ENCODE assay signal across 18 cellular contexts in the genomic region with DNA sequence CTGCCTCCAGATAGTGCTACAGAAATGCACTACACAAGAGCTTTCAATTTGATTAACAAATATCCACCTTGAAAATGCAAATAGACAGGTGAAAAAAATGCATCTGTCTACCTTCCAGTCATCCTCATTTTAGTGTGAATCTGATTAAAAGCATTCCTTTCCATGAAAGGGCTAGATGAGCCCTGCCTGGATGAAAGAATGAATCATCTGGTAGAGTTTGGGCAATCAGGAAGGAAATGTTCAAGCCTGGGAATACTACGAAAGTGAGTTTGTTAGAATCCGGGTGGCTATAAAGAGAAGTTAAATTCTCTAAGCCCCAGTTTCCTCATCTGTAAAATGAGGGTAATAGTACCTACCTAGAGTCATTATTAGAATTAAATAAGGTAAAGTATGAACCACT.
DNase-seq lines count a peak whose midpoint lies in the region; ATAC-seq, FAIRE-seq and TF ChIP-seq lines count a peak whose summit lies in the region.
"Had no signal": no experiment of that assay in that cellular context is flagged by ENCODE, and none has a peak within 500 bp of the region (broad histone marks: within the 10 kb centered on the region; RNA-seq: fewer than 3 reads in every experiment).

No MANE protein-coding gene starts in this region.

- H2AFZ ChIP-seq in GM23248 (no peak overlapping the region), PC-9 (no peak overlapping the region)

- CTCF ChIA-PET in PC-9 (lab: Charles Lee) = no interaction called here

- H3K9me3 ChIP-seq in GM23248 (ENCODE audit: low read depth) (no peaks in the 10 kb centered on the region), spleen (no peaks in the 10 kb centered on the region), PC-9 (ENCODE audit: insufficient read depth, low read depth) (no peaks in the 10 kb centered on the region)
- H3K9me3 ChIP-seq: gastroesophageal sphincter, psoas muscle, SJSA1, upper lobe of right lung had no signal

- 20 to 24% methylated on average over 2 of the region's 2 CpGs for WGBS in GM23248 (ENCODE audit: low coverage in 1 of 2, low lambda C conversion rate in 2 of 2, missing lambda C conversion rate in 2 of 2), 2 experiments
- WGBS in spleen, 5 donors = 37 to 65% (median 52%) methylated on average over 2 of the region's 2 CpGs

- no peak for TF ChIP-seq POLR2A in spleen (IDR thresholded peaks at IDR 0.05)

- H4K20me1 ChIP-seq in GM23248 (ENCODE audit: insufficient read depth) (no peaks in the 10 kb centered on the region), PC-9 (ENCODE audit: insufficient read depth) (no peaks in the 10 kb centered on the region)

- peak overlapping the region; percentile 23 for H3K4me2 ChIP-seq in GM23248 (ENCODE audit: unreplicated experiment)
- H3K4me2 ChIP-seq in PC-9 = no peak overlapping the region

- H3K36me3 ChIP-seq in GM23248 (ENCODE audit: low read depth) = no peaks in the 10 kb centered on the region
- H3K36me3 ChIP-seq in bronchial epithelial cell (ENCODE audit: control insufficient read depth, insufficient read depth, low read length) = no peaks in the 10 kb centered on the region
- H3K36me3 ChIP-seq in spleen = no peaks in the 10 kb centered on the region
- no peaks in the 10 kb centered on the region for H3K36me3 ChIP-seq in PC-9 (ENCODE audit: low read depth)
- H3K36me3 ChIP-seq: gastroesophageal sphincter, SJSA1, upper lobe of right lung had no signal

- H3K4me1 ChIP-seq in GM23248 (ENCODE audit: insufficient read depth) (peaks cover 31% of the 10 kb centered on the region), spleen (no peaks in the 10 kb centered on the region), PC-9 (replicated peaks; ENCODE audit: insufficient read depth) (no peaks in the 10 kb centered on the region)
- H3K4me1 ChIP-seq: gastroesophageal sphincter, psoas muscle, upper lobe of right lung had no signal

- no peak overlapping the region for H3K27ac ChIP-seq in GM23248
- no peak overlapping the region for H3K27ac ChIP-seq in spleen
- H3K27ac ChIP-seq in PC-9 = no peak overlapping the region
- H3K27ac ChIP-seq: gastroesophageal sphincter, psoas muscle, SJSA1, upper lobe of right lung had no signal

- no peak for ATAC-seq in GM21786 (IDR thresholded peaks at IDR 0.05; ENCODE audit: unreplicated experiment)
- ATAC-seq: activated T-cell treated with anti-CD3 and anti-CD28 coated beads, Interleukin-2, amount 50 U/mL, for 72 hours; gastroesophageal sphincter; left colon; psoas muscle had no signal

- TF ChIP-seq CTCF in bronchial epithelial cell (IDR thresholded peaks at IDR 0.05; ENCODE audit: insufficient read depth, low read length, severe bottlenecking) = no peak
- TF ChIP-seq CTCF in spleen (IDR thresholded peaks at IDR 0.05 in 8 of 11, conservative IDR thresholded peaks at IDR 0.05 in 3 of 11) = no peak
- TF ChIP-seq CTCF in PC-9 (conservative IDR thresholded peaks at IDR 0.05) = no peak

- intact Hi-C loops in spleen (cut with DNase I; ENCODE audit: low total_unique reads) (no loop called here), PC-9 (cut with micrococcal nuclease; ENCODE audit: unreplicated experiment) (no loop called here)

- FAIRE-seq in bronchial epithelial cell (lab: Jason Lieb, UNC) = no peak
- FAIRE-seq: G401.6 had no signal

- DNase-seq in GM23248 (peak; percentile 74), NCI-H526 treated with DMSO at 0.1 percent for 48 hours (lab: John Stamatoyannopoulos, UW) (peak; percentile 86), bronchial epithelial cell (ENCODE audit: low read depth) (peak; percentile 39), pons (ENCODE audit: low spot score) (peak; percentile 30), spleen (no peak), NCI-H748 treated with DMSO at 0.1 percent for 48 hours (lab: John Stamatoyannopoulos, UW) (no peak), PC-9 (no peak)
- DNase-seq: activated B cell treated with CpG ODN at 0.5 μM for 24 hours; activated CD8-positive, alpha-beta memory T cell treated with anti-CD3 and anti-CD28 coated beads for 24 hours; activated naive CD8-positive, alpha-beta T cell treated with anti-CD3 and anti-CD28 coated beads for 36 hours; activated T-cell treated with anti-CD3 and anti-CD28 coated beads, Interleukin-2, amount 50 U/mL, for 72 hours; left colon; psoas muscle; upper lobe of right lung had no signal

- peaks cover 30% of the 10 kb centered on the region for H3F3A ChIP-seq in GM23248 (ENCODE audit: insufficient read depth)
- H3F3A ChIP-seq in PC-9 (ENCODE audit: insufficient read depth, low read depth) = no peaks in the 10 kb centered on the region

- H3K79me2 ChIP-seq in GM23248 (ENCODE audit: insufficient read depth) (no peaks in the 10 kb centered on the region), PC-9 (ENCODE audit: low read depth) (no peaks in the 10 kb centered on the region)

- no peak overlapping the region for H3K4me3 ChIP-seq in GM23248
- no peak overlapping the region for H3K4me3 ChIP-seq in bronchial epithelial cell (ENCODE audit: low read depth, low read length)
- no peak overlapping the region for H3K4me3 ChIP-seq in spleen
- H3K4me3 ChIP-seq in PC-9 = no peak overlapping the region
- H3K4me3 ChIP-seq: gastroesophageal sphincter, psoas muscle, SJSA1, upper lobe of right lung had no signal

- H3K9ac ChIP-seq in GM23248 = no peak overlapping the region

- POLR2A ChIA-PET in PC-9 (lab: Charles Lee; ENCODE audit: unreplicated experiment) = no interaction called here

- H3K9me2 ChIP-seq in GM23248 (ENCODE audit: insufficient read depth) = no peaks in the 10 kb centered on the region; the same call in 1 of the 2 replicates
- H3K9me2 ChIP-seq in PC-9 (ENCODE audit: insufficient read depth) = no peaks in the 10 kb centered on the region

- in situ Hi-C loops in GM23248 (cut with MboI) = no loop called here

- H3K27me3 ChIP-seq in GM23248 (replicated peaks; ENCODE audit: insufficient read depth) = no peaks in the 10 kb centered on the region
- H3K27me3 ChIP-seq in bronchial epithelial cell (ENCODE audit: control insufficient read depth, insufficient read depth, low read length) = no peaks in the 10 kb centered on the region
- H3K27me3 ChIP-seq in spleen (replicated peaks in 1 of 7) = no peaks in the 10 kb centered on the region
- H3K27me3 ChIP-seq in PC-9 (ENCODE audit: insufficient read depth, low read depth) = peaks cover 33% of the 10 kb centered on the region
- H3K27me3 ChIP-seq: gastroesophageal sphincter, SJSA1, upper lobe of right lung had no signal

- no TSS peak for BruUV-seq in PC-9 (replicated peaks; lab: Mats Ljungman, UMichigan)

Comparison
In these comparisons a context has a peak if more than half of its experiments do, and no peak if none do; other contexts are left out.
1. DNase-seq: peak in GM23248 (single experiment), NCI-H526 treated with DMSO at 0.1 percent for 48 hours (single experiment), bronchial epithelial cell (single experiment) and pons (single experiment); none in spleen (single experiment), NCI-H748 treated with DMSO at 0.1 percent for 48 hours (single experiment) and PC-9 (0 of 2).